Comparison of ENCODE assay signal across 19 cellular contexts in genomic region chr5:127652952-127653611, GRCh38. TPM values are rescaled to one million over a fixed set of nuclear protein-coding genes. Genes with fewer than 3 reads are reported as not detected.
A peak's percentile ranks its signal among the peaks of the same experiment; 100 is the strongest.
DNase-seq lines count a peak whose midpoint lies in the region; ATAC-seq, FAIRE-seq and TF ChIP-seq lines count a peak whose summit lies in the region.
"Had no signal": no experiment of that assay in that cellular context is flagged by ENCODE, and none has a peak within 500 bp of the region (broad histone marks: within the 10 kb centered on the region; RNA-seq: fewer than 3 reads in every experiment).

No MANE protein-coding gene starts in this region.

- POLR2A ChIA-PET in GM12878 (lab: Charles Lee), result no interaction called here

- H3K36me3 ChIP-seq in GM12878 (ENCODE audit: control insufficient read depth in 2 of 2, insufficient read depth in 2 of 2, low read length in 1 of 2) (no peaks in the 10 kb centered on the region), vagina (no peaks in the 10 kb centered on the region)
- H3K36me3 ChIP-seq: BLaER1 treated with 17β-estradiol and CSF1 and Interleukin-3, amounts not matched to agents 10 nM and 100 nM had no signal

- TF ChIP-seq CTCF in GM12878 (IDR thresholded peaks at IDR 0.05 in 2 of 3, conservative IDR thresholded peaks at IDR 0.05 in 1 of 3; ENCODE audit: control insufficient read depth in 2 of 3, extremely low read depth in 1 of 3, insufficient read depth in 1 of 3, low read depth in 3 of 3, low read length in 3 of 3) (no peak), vagina (IDR thresholded peaks at IDR 0.05) (no peak)

- RAD21 ChIA-PET in GM12878 (lab: Charles Lee; ENCODE audit: unreplicated experiment), result no interaction called here

- DNase-seq in GM12878 (ENCODE audit: low read depth, low spot score) (no peak), T-helper 9 cell (no peak), NCI-H748 (lab: John Stamatoyannopoulos, UW; ENCODE audit: unreplicated experiment) (no peak), vagina (ENCODE audit: extremely low spot score in 2 of 2) (no peak)
- DNase-seq: IMR-90, Kasumi-1, NCI-H187 treated with DMSO at 0.1 percent for 48 hours, NCI-H2171, NCI-H446 treated with DMSO at 0.1 percent for 48 hours, NCI-H774, PC-9 had no signal

- ATAC-seq in GM18520 (IDR thresholded peaks at IDR 0.05; ENCODE audit: unreplicated experiment) (peak; percentile 65), GM21619 (IDR thresholded peaks at IDR 0.05; ENCODE audit: unreplicated experiment) (peak; percentile 52), HG02973 (IDR thresholded peaks at IDR 0.05; ENCODE audit: unreplicated experiment) (peak; percentile 67), GM12878 (peak; percentile 70), HG02759 (IDR thresholded peaks at IDR 0.05; ENCODE audit: unreplicated experiment) (no peak)

- no peak overlapping the region for H3K4me2 ChIP-seq in GM12878 (ENCODE audit: control insufficient read depth, insufficient read depth)
- H3K4me2 ChIP-seq: BLaER1 treated with 17β-estradiol and CSF1 and Interleukin-3, amounts not matched to agents 10 nM and 100 nM; PC-9 had no signal

- CTCF ChIA-PET in GM12878 (lab: Yijun Ruan, JAX), result no interaction called here

- H2AFZ ChIP-seq in GM12878 (ENCODE audit: control insufficient read depth, low read depth, low read length), result no peak overlapping the region
- H2AFZ ChIP-seq: PC-9 had no signal

- WGBS in GM12878 (ENCODE audit: insufficient coverage, insufficient replicate concordance, low lambda C conversion rate, missing lambda C conversion rate), result 6% methylated on average over 7 of the region's 7 CpGs

- in situ Hi-C loops in GM12878 (cut with MboI), result no loop called here

- H3K79me2 ChIP-seq in GM12878 (ENCODE audit: control insufficient read depth, insufficient read depth, low read length), result no peaks in the 10 kb centered on the region

- TF ChIP-seq POLR2A in GM12878 (IDR thresholded peaks at IDR 0.05; ENCODE audit: low read depth, low read length) (no peak), vagina (IDR thresholded peaks at IDR 0.05) (no peak)

- BruUV-seq in GM12878 (replicated peaks; lab: Mats Ljungman, UMichigan), result no TSS peak

- no peak overlapping the region for H3K9ac ChIP-seq in GM12878 (ENCODE audit: control insufficient read depth, insufficient read depth, low read length)
- H3K9ac ChIP-seq: BLaER1 treated with 17β-estradiol and CSF1 and Interleukin-3, amounts not matched to agents 10 nM and 100 nM had no signal

- no peak for FAIRE-seq in GM12878 (lab: Jason Lieb, UNC)
- FAIRE-seq: GM18507 had no signal

- no peak for TF ChIP-seq RAD21 in GM12878 (IDR thresholded peaks at IDR 0.05; ENCODE audit: insufficient read depth, low read depth, low read length)

- H3K27ac ChIP-seq in GM12878 (ENCODE audit: control insufficient read depth, insufficient read depth), result no peak overlapping the region
- no peak overlapping the region for H3K27ac ChIP-seq in vagina
- H3K27ac ChIP-seq: BLaER1 treated with 17β-estradiol and CSF1 and Interleukin-3, amounts not matched to agents 10 nM and 100 nM; PC-9 had no signal

- no peak overlapping the region for H3K4me3 ChIP-seq in GM12878
- H3K4me3 ChIP-seq in vagina, result no peak overlapping the region
- H3K4me3 ChIP-seq: BLaER1 treated with 17β-estradiol and CSF1 and Interleukin-3, amounts not matched to agents 10 nM and 100 nM; PC-9 had no signal

- no peak for TF ChIP-seq EP300 in GM12878 (IDR thresholded peaks at IDR 0.05; ENCODE audit: borderline replicate concordance in 1 of 2, control insufficient read depth in 1 of 2, low read depth in 2 of 2, low read length in 2 of 2)

- H3K9me3 ChIP-seq in GM12878 (replicated peaks; ENCODE audit: control insufficient read depth, insufficient read depth, low read length) (no peaks in the 10 kb centered on the region), vagina (no peaks in the 10 kb centered on the region)
- H3K9me3 ChIP-seq: BLaER1 treated with 17β-estradiol and CSF1 and Interleukin-3, amounts not matched to agents 10 nM and 100 nM had no signal

- intact Hi-C loops in GM12878 (cut with micrococcal nuclease; ENCODE audit: unreplicated experiment) (loop anchor here (5.0 kb wide), 1 partner anchor 86 kb away; no protein-coding TSS in a partner anchor), vagina (cut with DNase I) (no loop called here)

- no peaks in the 10 kb centered on the region for H3K27me3 ChIP-seq in GM12878 (replicated peaks in 1 of 2; ENCODE audit: control insufficient read depth in 2 of 2, insufficient read depth in 2 of 2, low read length in 1 of 2)
- no peaks in the 10 kb centered on the region for H3K27me3 ChIP-seq in vagina
- H3K27me3 ChIP-seq: BLaER1 treated with 17β-estradiol and CSF1 and Interleukin-3, amounts not matched to agents 10 nM and 100 nM had no signal

- H3K4me1 ChIP-seq in GM12878 (ENCODE audit: control insufficient read depth, insufficient read depth, low read length) (no peaks in the 10 kb centered on the region), vagina (peaks cover 9% of the 10 kb centered on the region)
- H3K4me1 ChIP-seq: BLaER1 treated with 17β-estradiol and CSF1 and Interleukin-3, amounts not matched to agents 10 nM and 100 nM had no signal

- SMC1A ChIA-PET in GM12878 (lab: Charles Lee; ENCODE audit: uncharacterized antibody, unreplicated experiment), result interaction anchor here (1.0 to 1.1 kb wide), 2 partner anchors 29 to 63 kb away, joined by 3 read pairs; no protein-coding TSS in a partner anchor

- no peaks in the 10 kb centered on the region for H4K20me1 ChIP-seq in GM12878 (ENCODE audit: control insufficient read depth, insufficient read depth)
- H4K20me1 ChIP-seq: BLaER1 treated with 17β-estradiol and CSF1 and Interleukin-3, amounts not matched to agents 10 nM and 100 nM had no signal

TF ChIP-seq in GM12878, 131 proteins besides CTCF, POLR2A, EP300 and RAD21:
- TF ChIP-seq JUNB (IDR thresholded peaks at IDR 0.05) (peak; percentile 27; the same call in 1 of the 2 replicates), GABPA (IDR thresholded peaks at IDR 0.05; ENCODE audit: low read depth) (no peak)

RNA-seq across cellular contexts. Expression of gene CTXN3, which starts 4.2 kb away (rescaled TPM):
- not detected in 2 replicates for total RNA-seq in GM12878 (2013; cell fraction: nucleolus; rRNA removed)
- not detected in 2 replicates for total RNA-seq in GM12878 (2014; rRNA removed)
- not detected in 2 replicates for total RNA-seq in GM12878 (2014; rRNA removed; fragmentation: Illumina TruSeq; extraction: Trizol)
- total RNA-seq in GM12878 (2021), result not detected in 2 replicates
- not detected for polyA plus RNA-seq in GM12878 (2011; ENCODE audit: low read depth)
- not detected in 2 replicates for polyA plus RNA-seq in GM12878 (2011; rRNA removed)
- not detected in 2 replicates for polyA plus RNA-seq in GM12878 (2011; cell fraction: cytosol; rRNA removed)
- 0.18 TPM in 1 of 2 replicates, not detected in the other for polyA plus RNA-seq in GM12878 (2011; cell fraction: nucleus; rRNA removed)
- polyA plus RNA-seq in GM12878 (2012), result not detected in 2 replicates
- polyA plus RNA-seq in GM12878 (2014; fragmentation: Illumina TruSeq; extraction: Trizol), result not detected in 2 replicates
- polyA plus RNA-seq in GM12878 (2014; fragmentation: Nextera tagmentation; extraction: Ambion mirVana), result not detected
- not detected in 2 replicates for polyA plus RNA-seq in GM12878 (2014; rRNA removed)
- not detected for polyA plus RNA-seq in GM12878 (2016; fragmentation: Nextera tagmentation; extraction: Ambion mirVana)
- not detected in 2 replicates for polyA minus RNA-seq in GM12878 (2011; rRNA and poly(A)+ RNA removed)
- not detected in 2 replicates for polyA minus RNA-seq in GM12878 (2011; cell fraction: cytosol; rRNA and poly(A)+ RNA removed)
- polyA minus RNA-seq in GM12878 (2011; cell fraction: nucleus; rRNA and poly(A)+ RNA removed), result not detected in 2 replicates
- total RNA-seq in vagina, result not detected
- total RNA-seq: A172, HT-29, IMR-90, PC-9 had no signal
- polyA plus RNA-seq: IMR-90 had no signal

RNA-seq across cellular contexts. Expression of gene CCDC192, which starts 50.1 kb away (rescaled TPM):
- total RNA-seq in GM12878 (2013; cell fraction: nucleolus; rRNA removed), result not detected in 2 replicates
- not detected in 2 replicates for total RNA-seq in GM12878 (2014; rRNA removed)
- total RNA-seq in GM12878 (2014; rRNA removed; fragmentation: Illumina TruSeq; extraction: Trizol), result not detected in 2 replicates
- not detected in 2 replicates for total RNA-seq in GM12878 (2021)
- polyA plus RNA-seq in GM12878 (2011; ENCODE audit: low read depth), result not detected
- polyA plus RNA-seq in GM12878 (2011; rRNA removed), result not detected in 2 replicates
- not detected in 2 replicates for polyA plus RNA-seq in GM12878 (2011; cell fraction: cytosol; rRNA removed)
- not detected in 2 replicates for polyA plus RNA-seq in GM12878 (2011; cell fraction: nucleus; rRNA removed)
- 0.29 TPM in 1 of 2 replicates, not detected in the other for polyA plus RNA-seq in GM12878 (2012)
- 0.21 TPM in 1 of 2 replicates, not detected in the other for polyA plus RNA-seq in GM12878 (2014; fragmentation: Illumina TruSeq; extraction: Trizol)
- polyA plus RNA-seq in GM12878 (2014; fragmentation: Nextera tagmentation; extraction: Ambion mirVana), result under 1 TPM; 0.43 to 0.79 TPM
- 0.32 and 0.42 TPM in 2 replicates for polyA plus RNA-seq in GM12878 (2014; rRNA removed)
- under 1 TPM; 0.20 to 0.21 TPM for polyA plus RNA-seq in GM12878 (2016; fragmentation: Nextera tagmentation; extraction: Ambion mirVana)
- not detected in 2 replicates for polyA minus RNA-seq in GM12878 (2011; rRNA and poly(A)+ RNA removed)
- not detected in 2 replicates for polyA minus RNA-seq in GM12878 (2011; cell fraction: cytosol; rRNA and poly(A)+ RNA removed)
- not detected in 2 replicates for polyA minus RNA-seq in GM12878 (2011; cell fraction: nucleus; rRNA and poly(A)+ RNA removed)
- total RNA-seq in vagina, result not detected
- total RNA-seq: A172, HT-29, IMR-90, PC-9 had no signal
- polyA plus RNA-seq: IMR-90 had no signal
